ENCODE assay signal across 2 cellular contexts in the genomic region with DNA sequence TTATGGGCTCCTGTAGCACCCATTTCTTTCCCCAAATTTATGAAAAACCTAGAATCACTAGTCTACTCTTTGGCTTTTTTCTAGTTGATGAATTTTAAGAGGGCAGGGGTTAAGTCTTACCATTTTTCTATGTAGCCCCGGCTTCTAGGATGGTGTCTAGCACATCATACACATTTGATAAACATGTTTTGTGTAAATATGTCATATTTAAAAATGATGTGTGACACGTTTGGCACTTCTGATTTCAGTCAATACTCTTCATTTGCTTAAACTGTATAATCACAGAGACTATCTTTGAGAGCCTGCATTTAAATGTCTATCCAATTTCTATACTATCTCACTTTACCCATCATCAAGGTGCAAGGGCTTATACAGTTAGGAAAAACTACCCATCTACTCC.
TF ChIP-seq lines count a peak whose summit lies in the region.

No MANE protein-coding gene starts in this region.

TF ChIP-seq in IMR-90, 13 proteins besides CTCF, POLR2A, EP300 and RAD21:
- TF ChIP-seq RCOR1 (IDR thresholded peaks at IDR 0.05; ENCODE audit: insufficient replicate concordance, low read length): no peak
- TF ChIP-seq, protein P1, sequence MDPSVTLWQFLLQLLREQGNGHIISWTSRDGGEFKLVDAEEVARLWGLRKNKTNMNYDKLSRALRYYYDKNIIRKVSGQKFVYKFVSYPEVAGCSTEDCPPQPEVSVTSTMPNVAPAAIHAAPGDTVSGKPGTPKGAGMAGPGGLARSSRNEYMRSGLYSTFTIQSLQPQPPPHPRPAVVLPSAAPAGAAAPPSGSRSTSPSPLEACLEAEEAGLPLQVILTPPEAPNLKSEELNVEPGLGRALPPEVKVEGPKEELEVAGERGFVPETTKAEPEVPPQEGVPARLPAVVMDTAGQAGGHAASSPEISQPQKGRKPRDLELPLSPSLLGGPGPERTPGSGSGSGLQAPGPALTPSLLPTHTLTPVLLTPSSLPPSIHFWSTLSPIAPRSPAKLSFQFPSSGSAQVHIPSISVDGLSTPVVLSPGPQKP (IDR thresholded peaks at IDR 0.05; ENCODE audit: borderline replicate concordance, low read depth, low read length): no peak
- TF ChIP-seq NFE2L2 (IDR thresholded peaks at IDR 0.05; ENCODE audit: low read depth, low read length): no peak
- no peak for TF ChIP-seq RFX5 (IDR thresholded peaks at IDR 0.05; ENCODE audit: low read depth, low read length)
- TF ChIP-seq MAZ (IDR thresholded peaks at IDR 0.05; ENCODE audit: borderline replicate concordance, low read depth, low read length): no peak
- TF ChIP-seq, protein P2, sequence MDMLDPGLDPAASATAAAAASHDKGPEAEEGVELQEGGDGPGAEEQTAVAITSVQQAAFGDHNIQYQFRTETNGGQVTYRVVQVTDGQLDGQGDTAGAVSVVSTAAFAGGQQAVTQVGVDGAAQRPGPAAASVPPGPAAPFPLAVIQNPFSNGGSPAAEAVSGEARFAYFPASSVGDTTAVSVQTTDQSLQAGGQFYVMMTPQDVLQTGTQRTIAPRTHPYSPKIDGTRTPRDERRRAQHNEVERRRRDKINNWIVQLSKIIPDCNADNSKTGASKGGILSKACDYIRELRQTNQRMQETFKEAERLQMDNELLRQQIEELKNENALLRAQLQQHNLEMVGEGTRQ (IDR thresholded peaks at IDR 0.05; ENCODE audit: low read depth, low read length): no peak
- TF ChIP-seq FOS (IDR thresholded peaks at IDR 0.05; ENCODE audit: low read depth, low read length): no peak

TF ChIP-seq in neural cell, 6 proteins besides CTCF, POLR2A, EP300 and RAD21:
- TF ChIP-seq SMC3 (conservative IDR thresholded peaks at IDR 0.05; ENCODE audit: poor library complexity): no peak
- peak; percentile 67 for TF ChIP-seq POLR2AphosphoS5 (IDR thresholded peaks at IDR 0.05)
- TF ChIP-seq EZH2 (IDR thresholded peaks at IDR 0.05; ENCODE audit: borderline replicate concordance, insufficient read depth, low read length, poor library complexity, severe bottlenecking): no peak
